ENCODE assay signal across 3 cellular contexts in genomic region chrX:38811515-38812239, GRCh38.
TF ChIP-seq lines count a peak whose summit lies in the region.

No MANE protein-coding gene starts in this region.

TF ChIP-seq in GM12891, 5 proteins besides CTCF, POLR2A, EP300 and RAD21:
- TF ChIP-seq TAF1 (IDR thresholded peaks at IDR 0.05; ENCODE audit: low read depth, low read length), result no peak
- TF ChIP-seq POLR2AphosphoS5 (IDR thresholded peaks at IDR 0.05; ENCODE audit: low read depth, low read length), result no peak
- TF ChIP-seq POU2F2 (IDR thresholded peaks at IDR 0.05; ENCODE audit: low read depth, low read length), result no peak
- TF ChIP-seq PAX5 (IDR thresholded peaks at IDR 0.05; ENCODE audit: insufficient read depth, low read length, severe bottlenecking), result no peak
- no peak for TF ChIP-seq SPI1 (IDR thresholded peaks at IDR 0.05; ENCODE audit: low read depth, low read length)

TF ChIP-seq in K562, 482 proteins besides CTCF, POLR2A, EP300 and RAD21:
- 0 out of 4 replicates have a peak, but pooled peaks of 1 of the 2 experiments have one; percentile 42 for TF ChIP-seq ZNF639 (CRISPR knock-in tag; conservative IDR thresholded peaks at IDR 0.05 in 1 of 2, IDR thresholded peaks at IDR 0.05 in 1 of 2)
- TF ChIP-seq HOXB6 (CRISPR knock-in tag; IDR thresholded peaks at IDR 0.05; ENCODE audit: borderline replicate concordance), result no peak
- TF ChIP-seq ZKSCAN8 (CRISPR knock-in tag; IDR thresholded peaks at IDR 0.05), result 0 out of 2 replicates have a peak, but pooled peaks have one; percentile 26

TF ChIP-seq in HepG2, 621 proteins besides CTCF, POLR2A, EP300 and RAD21:
- TF ChIP-seq HMG20A (CRISPR knock-in tag; IDR thresholded peaks at IDR 0.05; ENCODE audit: borderline replicate concordance) (no peak), CBX1 (IDR thresholded peaks at IDR 0.05; ENCODE audit: low read depth) (no peak), SMC3 (IDR thresholded peaks at IDR 0.05; ENCODE audit: low read length) (no peak), ZMYM2 (CRISPR knock-in tag; IDR thresholded peaks at IDR 0.05) (no peak)
- TF ChIP-seq, protein P1, sequence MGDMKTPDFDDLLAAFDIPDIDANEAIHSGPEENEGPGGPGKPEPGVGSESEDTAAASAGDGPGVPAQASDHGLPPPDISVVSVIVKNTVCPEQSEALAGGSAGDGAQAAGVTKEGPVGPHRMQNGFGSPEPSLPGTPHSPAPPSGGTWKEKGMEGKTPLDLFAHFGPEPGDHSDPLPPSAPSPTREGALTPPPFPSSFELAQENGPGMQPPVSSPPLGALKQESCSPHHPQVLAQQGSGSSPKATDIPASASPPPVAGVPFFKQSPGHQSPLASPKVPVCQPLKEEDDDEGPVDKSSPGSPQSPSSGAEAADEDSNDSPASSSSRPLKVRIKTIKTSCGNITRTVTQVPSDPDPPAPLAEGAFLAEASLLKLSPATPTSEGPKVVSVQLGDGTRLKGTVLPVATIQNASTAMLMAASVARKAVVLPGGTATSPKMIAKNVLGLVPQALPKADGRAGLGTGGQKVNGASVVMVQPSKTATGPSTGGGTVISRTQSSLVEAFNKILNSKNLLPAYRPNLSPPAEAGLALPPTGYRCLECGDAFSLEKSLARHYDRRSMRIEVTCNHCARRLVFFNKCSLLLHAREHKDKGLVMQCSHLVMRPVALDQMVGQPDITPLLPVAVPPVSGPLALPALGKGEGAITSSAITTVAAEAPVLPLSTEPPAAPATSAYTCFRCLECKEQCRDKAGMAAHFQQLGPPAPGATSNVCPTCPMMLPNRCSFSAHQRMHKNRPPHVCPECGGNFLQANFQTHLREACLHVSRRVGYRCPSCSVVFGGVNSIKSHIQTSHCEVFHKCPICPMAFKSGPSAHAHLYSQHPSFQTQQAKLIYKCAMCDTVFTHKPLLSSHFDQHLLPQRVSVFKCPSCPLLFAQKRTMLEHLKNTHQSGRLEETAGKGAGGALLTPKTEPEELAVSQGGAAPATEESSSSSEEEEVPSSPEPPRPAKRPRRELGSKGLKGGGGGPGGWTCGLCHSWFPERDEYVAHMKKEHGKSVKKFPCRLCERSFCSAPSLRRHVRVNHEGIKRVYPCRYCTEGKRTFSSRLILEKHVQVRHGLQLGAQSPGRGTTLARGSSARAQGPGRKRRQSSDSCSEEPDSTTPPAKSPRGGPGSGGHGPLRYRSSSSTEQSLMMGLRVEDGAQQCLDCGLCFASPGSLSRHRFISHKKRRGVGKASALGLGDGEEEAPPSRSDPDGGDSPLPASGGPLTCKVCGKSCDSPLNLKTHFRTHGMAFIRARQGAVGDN (CRISPR knock-in tag; IDR thresholded peaks at IDR 0.05), result no peak
- TF ChIP-seq, protein P2, sequence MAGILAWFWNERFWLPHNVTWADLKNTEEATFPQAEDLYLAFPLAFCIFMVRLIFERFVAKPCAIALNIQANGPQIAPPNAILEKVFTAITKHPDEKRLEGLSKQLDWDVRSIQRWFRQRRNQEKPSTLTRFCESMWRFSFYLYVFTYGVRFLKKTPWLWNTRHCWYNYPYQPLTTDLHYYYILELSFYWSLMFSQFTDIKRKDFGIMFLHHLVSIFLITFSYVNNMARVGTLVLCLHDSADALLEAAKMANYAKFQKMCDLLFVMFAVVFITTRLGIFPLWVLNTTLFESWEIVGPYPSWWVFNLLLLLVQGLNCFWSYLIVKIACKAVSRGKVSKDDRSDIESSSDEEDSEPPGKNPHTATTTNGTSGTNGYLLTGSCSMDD (CRISPR knock-in tag; IDR thresholded peaks at IDR 0.05), result no peak
